ENCODE assay signal across 29 cellular contexts in the genomic region with DNA sequence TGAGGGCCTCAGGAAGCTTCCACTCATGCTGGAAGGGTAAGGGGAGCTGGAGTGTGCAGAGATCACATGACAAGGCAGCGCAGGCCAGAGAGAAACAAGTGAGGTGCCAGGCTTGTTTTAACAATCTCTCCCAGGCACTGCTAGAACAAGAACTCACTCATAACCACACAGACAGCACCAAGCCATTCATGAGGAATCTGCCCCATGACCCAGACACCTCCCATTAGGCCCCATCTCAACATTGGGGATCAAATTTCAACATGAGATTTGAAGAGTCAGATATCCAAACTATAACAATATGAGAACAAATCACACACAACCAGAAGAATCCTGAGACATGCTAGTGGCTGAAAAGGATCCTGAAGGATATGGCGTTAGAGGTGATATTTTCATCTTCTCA. TPM values are rescaled to one million over a fixed set of nuclear protein-coding genes. Genes with fewer than 3 reads are reported as not detected.
A peak's percentile ranks its signal among the peaks of the same experiment; 100 is the strongest.
DNase-seq lines count a peak whose midpoint lies in the region; ATAC-seq and TF ChIP-seq lines count a peak whose summit lies in the region.
"Had no signal": no experiment of that assay in that cellular context is flagged by ENCODE, and none has a peak within 500 bp of the region (broad histone marks: within the 10 kb centered on the region; RNA-seq: fewer than 3 reads in every experiment).

No MANE protein-coding gene starts in this region.

- BruUV-seq in IMR-90 (replicated peaks; lab: Mats Ljungman, UMichigan), result no TSS peak

- no peak overlapping the region for H4K5ac ChIP-seq in IMR-90 (ENCODE audit: low read depth, low read length)

- in situ Hi-C loops in IMR-90 (cut with MboI; ENCODE audit: low sequenced_read_pairs), result no loop called here

- CTCF ChIA-PET in IMR-90 (lab: Yijun Ruan, JAX), result interaction anchor here (0.6 kb wide), 1 partner anchor 218 kb away, joined by 7 read pairs; no protein-coding TSS in a partner anchor

- ATAC-seq in IMR-90 (ENCODE audit: low read depth) (peak; percentile 89), left ventricle myocardium superior (no peak), HG03521 (IDR thresholded peaks at IDR 0.05; ENCODE audit: unreplicated experiment) (no peak)
- ATAC-seq: naive thymus-derived CD8-positive, alpha-beta T cell; SK-N-SH treated with all-trans-retinoic acid at 6 μM for 48 hours had no signal

- H3K4me1 Mint-ChIP-seq in chondrocyte (ENCODE audit: low read depth) (peaks cover 22% of the 10 kb centered on the region), endothelial cell (ENCODE audit: unreplicated experiment) (peaks cover 21% of the 10 kb centered on the region)
- H3K4me1 Mint-ChIP-seq: activated CD4-positive, alpha-beta memory T cell treated with anti-CD3 and anti-CD28 coated beads, Interleukin-2, amount 10 ng/mL, durations not matched to agents 7 days and 5 days; naive thymus-derived CD8-positive, alpha-beta T cell had no signal

- H3K27me3 Mint-ChIP-seq in chondrocyte (ENCODE audit: low read depth), result no peaks in the 10 kb centered on the region
- peaks cover 3% of the 10 kb centered on the region for H3K27me3 Mint-ChIP-seq in endothelial cell (ENCODE audit: unreplicated experiment)

- no peaks in the 10 kb centered on the region for H4K20me1 ChIP-seq in IMR-90 (ENCODE audit: insufficient read depth, low read length)

- no peak overlapping the region for H2BK20ac ChIP-seq in IMR-90 (ENCODE audit: low read depth, low read length)

- peak; percentile 43 for DNase-seq in AG10803 (ENCODE audit: low read depth)
- peak; percentile 80 for DNase-seq in IMR-90
- DNase-seq in chondrocyte (ENCODE audit: low spot score), result no peak
- DNase-seq in iris pigment epithelial cell (ENCODE audit: low read depth), result peak; percentile 90
- DNase-seq in left ventricle myocardium superior, result no peak
- no peak for DNase-seq in endothelial cell (ENCODE audit: low spot score)
- no peak for DNase-seq in stimulated activated CD4-positive, alpha-beta T cell treated with anti-CD3 and anti-CD28 coated beads, Interleukin-12 subunit alpha, Interleukin-12 subunit beta, amount 100 ng/mL, for 4 hours
- DNase-seq: activated CD4-positive, alpha-beta memory T cell treated with anti-CD3 and anti-CD28 coated beads, Interleukin-2, amount 10 ng/mL, durations not matched to agents 7 days and 5 days; activated CD4-positive, CD25-positive, alpha-beta regulatory T cell; activated effector memory CD4-positive, alpha-beta T cell treated with anti-CD3 and anti-CD28 coated beads, Interleukin-2, amount 50 U/mL, for 16 hours; Caco-2; dermis blood vessel endothelial cell; naive thymus-derived CD8-positive, alpha-beta T cell; NCI-H146; NCI-H2171 treated with DMSO at 0.1 percent for 48 hours; NCI-H526; stimulated activated CD4-positive, alpha-beta T cell treated with anti-CD3 and anti-CD28 coated beads, Interleukin-15, amount 100 ng/mL, for 24 hours; stimulated activated CD8-positive, alpha-beta memory T cell treated with anti-CD3 and anti-CD28 coated beads, Interleukin-4, amount 100 ng/mL, for 48 hours; substantia nigra had no signal

- intact Hi-C loops in IMR-90 (cut with micrococcal nuclease), result no loop called here
- intact Hi-C loops in left ventricle myocardium superior (cut with micrococcal nuclease), result no loop called here

- peak overlapping the region; percentile 83 for H3K27ac Mint-ChIP-seq in chondrocyte (ENCODE audit: unreplicated experiment)
- H3K27ac Mint-ChIP-seq in endothelial cell (ENCODE audit: unreplicated experiment), result no peak overlapping the region
- H3K27ac Mint-ChIP-seq: activated CD4-positive, alpha-beta memory T cell treated with anti-CD3 and anti-CD28 coated beads, Interleukin-2, amount 10 ng/mL, durations not matched to agents 7 days and 5 days; memory B cell; naive thymus-derived CD8-positive, alpha-beta T cell had no signal

- no peak overlapping the region for H3K56ac ChIP-seq in IMR-90 (ENCODE audit: extremely low read depth, insufficient read depth, low read length)

- H2AFZ ChIP-seq in IMR-90 (replicated peaks; ENCODE audit: low read length, poor library complexity), result peak overlapping the region; percentile 9

- TF ChIP-seq RAD21 in IMR-90 (IDR thresholded peaks at IDR 0.05; ENCODE audit: low read length), result no peak

- H3K18ac ChIP-seq in IMR-90 (ENCODE audit: low read depth, low read length), result no peak overlapping the region

- peak overlapping the region; percentile 30 for H2AK9ac ChIP-seq in IMR-90 (replicated peaks; ENCODE audit: low read depth, low read length, poor library complexity)

- peaks cover 2% of the 10 kb centered on the region for H3K9me1 ChIP-seq in IMR-90 (ENCODE audit: insufficient read depth, low read length)

- H3K4me2 ChIP-seq in IMR-90 (ENCODE audit: low read depth, low read length), result peak overlapping the region; percentile 27; the same call in 1 of the 2 replicates

- H3K27me3 ChIP-seq in IMR-90 (ENCODE audit: control insufficient read depth, insufficient read depth, low read length), result no peaks in the 10 kb centered on the region
- H3K27me3 ChIP-seq: breast epithelium, right atrium auricular region had no signal

- no peak overlapping the region for H3K4me3 Mint-ChIP-seq in chondrocyte (ENCODE audit: unreplicated experiment)
- no peak overlapping the region for H3K4me3 Mint-ChIP-seq in endothelial cell (ENCODE audit: unreplicated experiment)
- H3K4me3 Mint-ChIP-seq: activated CD4-positive, alpha-beta memory T cell treated with anti-CD3 and anti-CD28 coated beads, Interleukin-2, amount 10 ng/mL, durations not matched to agents 7 days and 5 days; memory B cell; naive thymus-derived CD8-positive, alpha-beta T cell had no signal

- no peak overlapping the region for H3K4ac ChIP-seq in IMR-90 (ENCODE audit: low read depth, low read length)

- no peaks in the 10 kb centered on the region for H3K36me3 ChIP-seq in IMR-90 (ENCODE audit: control insufficient read depth, insufficient read depth, low read length)
- H3K36me3 ChIP-seq: breast epithelium, right atrium auricular region had no signal

- H3K79me1 ChIP-seq in IMR-90 (ENCODE audit: low read depth in 1 of 2, low read length in 2 of 2), result no peaks in the 10 kb centered on the region

- no peak overlapping the region for H2BK15ac ChIP-seq in IMR-90 (ENCODE audit: low read depth, low read length)

- no peaks in the 10 kb centered on the region for H3K9me3 ChIP-seq in IMR-90 (ENCODE audit: control insufficient read depth, insufficient read depth, low read length)
- H3K9me3 ChIP-seq: breast epithelium, Caco-2, right atrium auricular region had no signal

- no peak for TF ChIP-seq POLR2A in IMR-90 (IDR thresholded peaks at IDR 0.05; ENCODE audit: low read depth, low read length)

- H3K36me3 Mint-ChIP-seq in chondrocyte (ENCODE audit: low read depth) (peaks cover 1% of the 10 kb centered on the region), endothelial cell (ENCODE audit: low read depth, unreplicated experiment) (peaks cover 9% of the 10 kb centered on the region)
- H3K36me3 Mint-ChIP-seq: naive thymus-derived CD8-positive, alpha-beta T cell had no signal

- H3K9me3 Mint-ChIP-seq in chondrocyte (ENCODE audit: low read depth), result peaks cover 11% of the 10 kb centered on the region
- no peaks in the 10 kb centered on the region for H3K9me3 Mint-ChIP-seq in endothelial cell (ENCODE audit: unreplicated experiment)
- H3K9me3 Mint-ChIP-seq: activated CD4-positive, alpha-beta memory T cell treated with anti-CD3 and anti-CD28 coated beads, Interleukin-2, amount 10 ng/mL, durations not matched to agents 7 days and 5 days; memory B cell had no signal

- no peak overlapping the region for H3K9ac ChIP-seq in IMR-90 (ENCODE audit: low read depth, low read length)

- no peak overlapping the region for H2AK5ac ChIP-seq in IMR-90 (ENCODE audit: low read depth, low read length)

- no peak overlapping the region for H4K8ac ChIP-seq in IMR-90 (ENCODE audit: low read depth in 2 of 2, low read length in 2 of 2)

- H3K23ac ChIP-seq in IMR-90 (ENCODE audit: low read depth, low read length), result no peak overlapping the region

- dilution Hi-C loops in IMR-90 (cut with HindIII; ENCODE audit: low sequenced_read_pairs, unreplicated experiment), result no loop called here

- H2BK120ac ChIP-seq in IMR-90 (ENCODE audit: low read depth, low read length), result no peak overlapping the region

- H4K91ac ChIP-seq in IMR-90 (ENCODE audit: insufficient read depth, low read depth, low read length), result no peak overlapping the region

- H3K14ac ChIP-seq in IMR-90 (replicated peaks; ENCODE audit: low read depth, low read length), result 0 out of 2 replicates have a peak overlapping the region, but pooled peaks have one; percentile 19

- peaks cover 4% of the 10 kb centered on the region for H3K4me1 ChIP-seq in IMR-90 (ENCODE audit: control insufficient read depth, insufficient read depth, low read length)
- H3K4me1 ChIP-seq: breast epithelium, Caco-2, right atrium auricular region had no signal

- POLR2A ChIA-PET in IMR-90 (lab: Charles Lee; ENCODE audit: unreplicated experiment), result no interaction called here

- H2BK5ac ChIP-seq in IMR-90 (ENCODE audit: low read depth, low read length, poor library complexity, severe bottlenecking), result peak overlapping the region; percentile 37

- H3K27ac ChIP-seq in IMR-90 (ENCODE audit: insufficient read depth, low read length), result no peak overlapping the region; the same call in 1 of the 2 replicates
- H3K27ac ChIP-seq: breast epithelium, right atrium auricular region had no signal

- no peak overlapping the region for H3K4me3 ChIP-seq in AG10803 (ENCODE audit: low read length)
- H3K4me3 ChIP-seq in IMR-90 (ENCODE audit: insufficient read depth, low read depth, low read length), result no peak overlapping the region
- H3K4me3 ChIP-seq: breast epithelium, right atrium auricular region had no signal

- WGBS in IMR-90 (ENCODE audit: extremely low coverage in 2 of 2, insufficient read length in 1 of 2), 2 experiments, result no CpG with 5 or more reads among the region's 2 CpGs

- TF ChIP-seq CTCF in AG10803 (conservative IDR thresholded peaks at IDR 0.05; ENCODE audit: low read length) (no peak), IMR-90 (conservative IDR thresholded peaks at IDR 0.05; ENCODE audit: low read depth, low read length) (no peak), chondrocyte (IDR thresholded peaks at IDR 0.05) (no peak), endothelial cell (IDR thresholded peaks at IDR 0.05; ENCODE audit: unreplicated experiment) (no peak)

RNA-seq across cellular contexts. Expression of a gene that starts 21.9 kb away (rescaled TPM):
- not detected in 2 replicates for total RNA-seq in IMR-90 (2012; rRNA removed)
- not detected in 2 replicates for polyA plus RNA-seq in IMR-90 (2012; rRNA removed)
- polyA plus RNA-seq in IMR-90 (2012; cell fraction: cytosol; rRNA removed), result not detected in 2 replicates
- polyA plus RNA-seq in IMR-90 (2012; cell fraction: nucleus; rRNA removed; ENCODE audit: low replicate concordance), result not detected in 2 replicates
- not detected in 3 replicates for total RNA-seq in chondrocyte
- not detected for total RNA-seq in left ventricle myocardium superior
- total RNA-seq in endothelial cell (ENCODE audit: unreplicated experiment), result not detected
- total RNA-seq: activated CD4-positive, alpha-beta memory T cell treated with anti-CD3 and anti-CD28 coated beads, Interleukin-2, amount 10 ng/mL, durations not matched to agents 7 days and 5 days; breast epithelium; dermis blood vessel endothelial cell; glomerular endothelial cell; naive thymus-derived CD8-positive, alpha-beta T cell; omental fat pad; right atrium auricular region; urinary bladder had no signal
- polyA plus RNA-seq: adipose tissue; BJ; naive thymus-derived CD8-positive, alpha-beta T cell; urinary bladder had no signal

RNA-seq across cellular contexts. Expression of a gene that starts 24.1 kb away (rescaled TPM):
- total RNA-seq in IMR-90 (2012; rRNA removed) (5.0 and 5.3 TPM in 2 replicates), chondrocyte (52.1 to 89.9 TPM (median 88.0 TPM) in 3 replicates), left ventricle myocardium superior (24.5 TPM), endothelial cell (ENCODE audit: unreplicated experiment) (77.7 TPM)
- 21.8 and 22.0 TPM in 2 replicates for polyA plus RNA-seq in IMR-90 (2012; rRNA removed)
- polyA plus RNA-seq in IMR-90 (2012; cell fraction: cytosol; rRNA removed), result 13.3 and 23.6 TPM in 2 replicates
- polyA plus RNA-seq in IMR-90 (2012; cell fraction: nucleus; rRNA removed; ENCODE audit: low replicate concordance), result 22.2 and 25.4 TPM in 2 replicates

RNA-seq across cellular contexts. Expression of a gene that starts 33.2 kb away (rescaled TPM):
- total RNA-seq in IMR-90 (2012; rRNA removed) (396 and 449 TPM in 2 replicates), chondrocyte (248 to 266 TPM (median 253 TPM) in 3 replicates), left ventricle myocardium superior (149 TPM), endothelial cell (ENCODE audit: unreplicated experiment) (250 TPM)
- polyA plus RNA-seq in IMR-90 (2012; rRNA removed), result 448 and 496 TPM in 2 replicates
- polyA plus RNA-seq in IMR-90 (2012; cell fraction: cytosol; rRNA removed), result 412 and 479 TPM in 2 replicates
- 92.7 and 197 TPM in 2 replicates for polyA plus RNA-seq in IMR-90 (2012; cell fraction: nucleus; rRNA removed; ENCODE audit: low replicate concordance)

Comparison
In these comparisons a context has a peak if more than half of its experiments do, and no peak if none do; other contexts are left out.
1. DNase-seq: peak in AG10803 (single experiment), IMR-90 (single experiment) and iris pigment epithelial cell (single experiment); none in chondrocyte (single experiment), left ventricle myocardium superior (single experiment), endothelial cell (single experiment) and stimulated activated CD4-positive, alpha-beta T cell treated with anti-CD3 and anti-CD28 coated beads, Interleukin-12 subunit alpha, Interleukin-12 subunit beta, amount 100 ng/mL, for 4 hours (single experiment).